9 cellular contexts compared by ENCODE assay signal in the genomic region with DNA sequence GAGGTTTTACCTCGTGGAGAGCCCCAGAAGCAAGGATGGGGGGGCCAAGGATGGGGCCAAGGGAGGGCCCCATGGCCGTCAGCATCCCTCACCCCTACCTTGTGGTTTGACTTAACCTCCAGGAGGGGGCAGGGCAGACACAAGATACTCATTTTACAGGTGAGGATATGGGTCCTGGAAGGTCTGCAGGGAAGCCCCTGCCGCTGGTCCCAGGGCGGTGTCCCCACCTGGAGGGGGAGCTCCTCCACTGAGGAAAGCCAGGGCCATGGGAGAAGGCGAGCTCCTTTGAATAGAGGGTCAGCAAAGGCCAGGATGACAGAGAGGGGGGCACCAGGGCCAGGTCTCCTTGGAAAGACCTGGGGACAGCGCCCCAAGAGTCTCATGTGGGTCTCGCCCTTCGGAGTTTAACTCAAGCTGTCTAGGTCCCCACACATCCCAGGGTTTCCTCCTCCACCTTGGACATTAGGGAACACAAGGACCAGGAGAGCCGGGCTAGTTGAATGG. TPM values are rescaled to one million over a fixed set of nuclear protein-coding genes. Genes with fewer than 3 reads are reported as not detected.
DNase-seq lines count a peak whose midpoint lies in the region; ATAC-seq, FAIRE-seq and TF ChIP-seq lines count a peak whose summit lies in the region.
"Had no signal": no experiment of that assay in that cellular context is flagged by ENCODE, and none has a peak within 500 bp of the region (broad histone marks: within the 10 kb centered on the region; RNA-seq: fewer than 3 reads in every experiment).

No MANE protein-coding gene starts in this region.

- no peak overlapping the region for H3K27ac Mint-ChIP-seq in HFFc6
- H3K27ac Mint-ChIP-seq in activated CD4-positive, alpha-beta memory T cell treated with anti-CD3 and anti-CD28 coated beads for 36 hours = no peak overlapping the region

- POLR2A ChIA-PET in activated CD4-positive, alpha-beta memory T cell treated with anti-CD3 and anti-CD28 coated beads for 36 hours (lab: Charles Lee) = no interaction called here

- CTCF ChIA-PET in activated CD4-positive, alpha-beta memory T cell treated with anti-CD3 and anti-CD28 coated beads for 36 hours (lab: Charles Lee) = interaction anchor here (0.9 to 8.8 kb wide), 8 partner anchors 10 to 109 kb away, joined by 3 to 102 read pairs (median 9); no protein-coding TSS in a partner anchor

- intact Hi-C loops in activated CD4-positive, alpha-beta memory T cell treated with anti-CD3 and anti-CD28 coated beads for 36 hours (cut with micrococcal nuclease) = loop anchor here (1.0 kb wide), 2 partner anchors 82 to 104 kb away; no protein-coding TSS in a partner anchor

- FAIRE-seq in D721Med (lab: Jason Lieb, UNC) (no peak), HTR-8/SVneo (lab: Jason Lieb, UNC) (no peak)
- FAIRE-seq: frontal cortex had no signal

- peaks cover under 1% of the 10 kb centered on the region for H3K27me3 Mint-ChIP-seq in HFFc6 (ENCODE audit: insufficient read depth)
- H3K27me3 Mint-ChIP-seq in activated CD4-positive, alpha-beta memory T cell treated with anti-CD3 and anti-CD28 coated beads for 36 hours = peaks cover 5% of the 10 kb centered on the region

- DNase-seq in D721Med (ENCODE audit: insufficient read length, low spot score) = no peak
- DNase-seq in HFFc6 = no peak
- peak; percentile 50 for DNase-seq in activated CD4-positive, alpha-beta memory T cell treated with anti-CD3 and anti-CD28 coated beads for 36 hours
- no peak for DNase-seq in kidney epithelial cell (ENCODE audit: low read depth)
- no peak for DNase-seq in HTR-8/SVneo (ENCODE audit: insufficient read length, low spot score)
- DNase-seq in LoVo (ENCODE audit: low spot score) = no peak
- no peak for DNase-seq in GOT3 (lab: John Stamatoyannopoulos, UW)

- H3K36me3 Mint-ChIP-seq in HFFc6 (ENCODE audit: low read depth) = no peaks in the 10 kb centered on the region
- H3K36me3 Mint-ChIP-seq in activated CD4-positive, alpha-beta memory T cell treated with anti-CD3 and anti-CD28 coated beads for 36 hours = no peaks in the 10 kb centered on the region

- H3K4me1 Mint-ChIP-seq in HFFc6 (ENCODE audit: low read depth) = no peaks in the 10 kb centered on the region
- peaks cover 12% of the 10 kb centered on the region for H3K4me1 Mint-ChIP-seq in activated CD4-positive, alpha-beta memory T cell treated with anti-CD3 and anti-CD28 coated beads for 36 hours (ENCODE audit: low read depth)

- TF ChIP-seq CTCF in D721Med (IDR thresholded peaks at IDR 0.05; ENCODE audit: insufficient read depth, missing control alignments) (peak; percentile 24), HFFc6 (IDR thresholded peaks at IDR 0.05) (peak; percentile 56), kidney epithelial cell (IDR thresholded peaks at IDR 0.05; ENCODE audit: insufficient read depth, low read length, poor library complexity, severe bottlenecking) (peak; percentile 16)

- no peak overlapping the region for H3K4me3 Mint-ChIP-seq in HFFc6
- no peak overlapping the region for H3K4me3 Mint-ChIP-seq in activated CD4-positive, alpha-beta memory T cell treated with anti-CD3 and anti-CD28 coated beads for 36 hours

- no peak for ATAC-seq in HG03520 (IDR thresholded peaks at IDR 0.05; ENCODE audit: unreplicated experiment)

- H3K9me3 Mint-ChIP-seq in HFFc6 = no peaks in the 10 kb centered on the region
- H3K9me3 Mint-ChIP-seq in activated CD4-positive, alpha-beta memory T cell treated with anti-CD3 and anti-CD28 coated beads for 36 hours = no peaks in the 10 kb centered on the region

- H3K4me3 ChIP-seq in kidney epithelial cell (ENCODE audit: low read depth, low read length) = no peak overlapping the region

- no peaks in the 10 kb centered on the region for H3K36me3 ChIP-seq in kidney epithelial cell (ENCODE audit: control insufficient read depth, insufficient read depth, low read length)

- H3K27me3 ChIP-seq in kidney epithelial cell (ENCODE audit: control insufficient read depth, insufficient read depth, low read length) = peaks cover 28% of the 10 kb centered on the region

RNA-seq across cellular contexts. Expression of a gene that starts 5.9 kb away (rescaled TPM):
- total RNA-seq in HFFc6 (2021; fragmentation: NEBNext Ultra II Directional; extraction: Animal tissue kit (Norgen Biotek cat#: 25700)) = 1 to 10 TPM; 1.1 to 2.9 (median 1.4) TPM
- total RNA-seq in activated CD4-positive, alpha-beta memory T cell treated with anti-CD3 and anti-CD28 coated beads for 36 hours = 10 to 100 TPM; 30.5 to 33.0 TPM
- 0.21 and 0.46 TPM in 2 replicates for total RNA-seq in kidney epithelial cell

Comparison
In these comparisons a context has a peak if more than half of its experiments do, and no peak if none do; other contexts are left out.
1. RNA of a gene that starts 5.9 kb away (total RNA-seq): 30.5 to 33.0 TPM in activated CD4-positive, alpha-beta memory T cell treated with anti-CD3 and anti-CD28 coated beads for 36 hours; 1.1 to 2.9 TPM in HFFc6 and 0.21 to 0.46 TPM in kidney epithelial cell; every median in the first group is over 4 times any median in the second.
2. Peak in every context shown above with its lines, with median percentiles within 50 percentile points of each other: CTCF ChIP-seq.